13 cellular contexts compared by ENCODE assay signal in genomic region chr7:97025983-97026704, GRCh38. TPM values are rescaled to one million over a fixed set of nuclear protein-coding genes. Genes with fewer than 3 reads are reported as not detected.
DNase-seq lines count a peak whose midpoint lies in the region; ATAC-seq and TF ChIP-seq lines count a peak whose summit lies in the region.
"Had no signal": no experiment of that assay in that cellular context is flagged by ENCODE, and none has a peak within 500 bp of the region (broad histone marks: within the 10 kb centered on the region; RNA-seq: fewer than 3 reads in every experiment).

No MANE protein-coding gene starts in this region.

- no peak overlapping the region for H3K9ac ChIP-seq in iPS-15b (ENCODE audit: low read depth, low read length)

- CTCF ChIA-PET in activated CD4-positive, alpha-beta T cell treated with anti-CD3 and anti-CD28 coated beads for 36 hours (lab: Charles Lee), result interaction anchor here (0.7 to 3.9 kb wide), 12 partner anchors 12 to 1113 kb away, joined by 3 to 45 read pairs (median 3); no protein-coding TSS in a partner anchor
- CTCF ChIA-PET in activated CD8-positive, alpha-beta T cell treated with anti-CD3 and anti-CD28 coated beads for 36 hours (lab: Charles Lee), result interaction anchor here (1.0 to 4.0 kb wide), 15 partner anchors 13 to 1124 kb away, joined by 3 to 29 read pairs (median 4); partner anchors contain the start of gene DLX6

- peaks cover 66% of the 10 kb centered on the region for H3K27me3 Mint-ChIP-seq in activated CD4-positive, alpha-beta T cell treated with anti-CD3 and anti-CD28 coated beads for 36 hours
- H3K27me3 Mint-ChIP-seq in activated CD8-positive, alpha-beta T cell treated with anti-CD3 and anti-CD28 coated beads for 36 hours, result peaks cover 75% of the 10 kb centered on the region

- intact Hi-C loops in activated CD4-positive, alpha-beta T cell treated with anti-CD3 and anti-CD28 coated beads for 36 hours (cut with DNase I, micrococcal nuclease), result loop anchor here (1.0 to 10.0 kb wide), 5 partner anchors 13 to 709 kb away; partner anchors contain the start of gene TAC1 (in 1 of the 2)
- intact Hi-C loops in activated CD8-positive, alpha-beta T cell treated with anti-CD3 and anti-CD28 coated beads for 36 hours (cut with micrococcal nuclease), result loop anchor here (2.0 to 5.0 kb wide), 4 partner anchors 34 to 1109 kb away; no protein-coding TSS in a partner anchor
- intact Hi-C loops in sciatic nerve (cut with DNase I), result loop anchor here (10.0 kb wide), 2 partner anchors 961 to 1111 kb away; no protein-coding TSS in a partner anchor

- no peaks in the 10 kb centered on the region for H3K36me3 Mint-ChIP-seq in activated CD4-positive, alpha-beta T cell treated with anti-CD3 and anti-CD28 coated beads for 36 hours (ENCODE audit: low read depth)
- H3K36me3 Mint-ChIP-seq in activated CD8-positive, alpha-beta T cell treated with anti-CD3 and anti-CD28 coated beads for 36 hours (ENCODE audit: low read depth), result peaks cover 2% of the 10 kb centered on the region

- peak; percentile 21 for ATAC-seq in activated CD4-positive, alpha-beta T cell treated with anti-CD3 and anti-CD28 coated beads for 36 hours
- peak; percentile 25 for ATAC-seq in activated CD8-positive, alpha-beta T cell treated with anti-CD3 and anti-CD28 coated beads for 36 hours
- ATAC-seq in sciatic nerve, result no peak

- no peaks in the 10 kb centered on the region for H3K9me3 ChIP-seq in iPS-15b (ENCODE audit: control insufficient read depth, insufficient read depth, low read length)
- H3K9me3 ChIP-seq: vagina had no signal

- H3K4me3 ChIP-seq in iPS-15b (ENCODE audit: low read depth, low read length), result peak overlapping the region; percentile 55

- H3K36me3 ChIP-seq in iPS-15b (ENCODE audit: control insufficient read depth, insufficient read depth, low read length), result no peaks in the 10 kb centered on the region
- H3K36me3 ChIP-seq: vagina had no signal

- peak; percentile 34 for DNase-seq in activated CD4-positive, alpha-beta T cell treated with anti-CD3 and anti-CD28 coated beads for 36 hours
- DNase-seq in activated CD4-positive, alpha-beta T cell treated with anti-CD3 and anti-CD28 coated beads for 48 hours, result no peak
- DNase-seq in activated CD8-positive, alpha-beta T cell treated with anti-CD3 and anti-CD28 coated beads for 36 hours, result no peak
- DNase-seq in sciatic nerve (ENCODE audit: low spot score) (peak; percentile 59), SW480 (ENCODE audit: low spot score) (no peak), HCEC 1CT (no peak)
- no peak for DNase-seq in effector CD4-positive, alpha-beta T cell
- DNase-seq: activated gamma-delta T cell treated with Interleukin-2 at 50 U/mL for 16 hours; NCI-H1048; stimulated activated CD4-positive, alpha-beta T cell treated with anti-CD3 and anti-CD28 coated beads, Interleukin-12 subunit alpha, Interleukin-12 subunit beta, amount 100 ng/mL, for 4 hours had no signal

- TF ChIP-seq CTCF in activated CD8-positive, alpha-beta T cell treated with anti-CD3 and anti-CD28 coated beads for 36 hours (IDR thresholded peaks at IDR 0.05), result no peak

- POLR2A ChIA-PET in activated CD4-positive, alpha-beta T cell treated with anti-CD3 and anti-CD28 coated beads for 36 hours (lab: Charles Lee), result interaction anchor here (0.6 kb wide), 1 partner anchor 11 kb away, joined by 3 read pairs; no protein-coding TSS in a partner anchor
- POLR2A ChIA-PET in activated CD8-positive, alpha-beta T cell treated with anti-CD3 and anti-CD28 coated beads for 36 hours (lab: Charles Lee), result interaction anchor here (0.7 kb wide), 1 partner anchor 18 kb away, joined by 3 read pairs; no protein-coding TSS in a partner anchor

- peaks cover 48% of the 10 kb centered on the region for H3K4me1 Mint-ChIP-seq in activated CD4-positive, alpha-beta T cell treated with anti-CD3 and anti-CD28 coated beads for 36 hours
- peaks cover 46% of the 10 kb centered on the region for H3K4me1 Mint-ChIP-seq in activated CD8-positive, alpha-beta T cell treated with anti-CD3 and anti-CD28 coated beads for 36 hours (ENCODE audit: low read depth)

- no peak overlapping the region for H3K27ac Mint-ChIP-seq in activated CD4-positive, alpha-beta T cell treated with anti-CD3 and anti-CD28 coated beads for 36 hours
- no peak overlapping the region for H3K27ac Mint-ChIP-seq in activated CD8-positive, alpha-beta T cell treated with anti-CD3 and anti-CD28 coated beads for 36 hours

- no peaks in the 10 kb centered on the region for H3K9me3 Mint-ChIP-seq in activated CD4-positive, alpha-beta T cell treated with anti-CD3 and anti-CD28 coated beads for 36 hours (ENCODE audit: low read depth)
- H3K9me3 Mint-ChIP-seq in activated CD8-positive, alpha-beta T cell treated with anti-CD3 and anti-CD28 coated beads for 36 hours, result no peaks in the 10 kb centered on the region

- H3K27me3 ChIP-seq in iPS-15b (ENCODE audit: control insufficient read depth, insufficient read depth, low read length), result peaks cover 76% of the 10 kb centered on the region
- H3K27me3 ChIP-seq: vagina had no signal

- peak overlapping the region; percentile 4 for H3K4me3 Mint-ChIP-seq in activated CD4-positive, alpha-beta T cell treated with anti-CD3 and anti-CD28 coated beads for 36 hours
- peak overlapping the region; percentile 61 for H3K4me3 Mint-ChIP-seq in activated CD8-positive, alpha-beta T cell treated with anti-CD3 and anti-CD28 coated beads for 36 hours

- peaks cover 15% of the 10 kb centered on the region for H3K4me1 ChIP-seq in iPS-15b (ENCODE audit: control insufficient read depth, insufficient read depth, low read length)

RNA-seq across cellular contexts. Expression of gene DLX5, which starts 1.5 kb away (rescaled TPM):
- not detected for total RNA-seq in activated CD4-positive, alpha-beta T cell treated with anti-CD3 and anti-CD28 coated beads for 36 hours
- not detected for total RNA-seq in activated CD8-positive, alpha-beta T cell treated with anti-CD3 and anti-CD28 coated beads for 36 hours
- 0.49 TPM for total RNA-seq in sciatic nerve
- total RNA-seq: glomerular endothelial cell had no signal

RNA-seq across cellular contexts. Expression of gene DLX6, which starts 20.8 kb away (rescaled TPM):
- not detected for total RNA-seq in activated CD4-positive, alpha-beta T cell treated with anti-CD3 and anti-CD28 coated beads for 36 hours
- not detected for total RNA-seq in activated CD8-positive, alpha-beta T cell treated with anti-CD3 and anti-CD28 coated beads for 36 hours
- total RNA-seq in sciatic nerve, result not detected
- total RNA-seq: glomerular endothelial cell, vagina had no signal

Comparison
In these comparisons a context has a peak if more than half of its experiments do, and no peak if none do; other contexts are left out.
1. DNase-seq: peak in activated CD4-positive, alpha-beta T cell treated with anti-CD3 and anti-CD28 coated beads for 36 hours (single experiment) and sciatic nerve (single experiment); none in activated CD4-positive, alpha-beta T cell treated with anti-CD3 and anti-CD28 coated beads for 48 hours (single experiment), activated CD8-positive, alpha-beta T cell treated with anti-CD3 and anti-CD28 coated beads for 36 hours (single experiment), effector CD4-positive, alpha-beta T cell (single experiment), SW480 (single experiment) and HCEC 1CT (single experiment).